ENCODE assay signal across 8 cellular contexts in genomic region chr5:1174122-1174936, GRCh38. TPM values are rescaled to one million over a fixed set of nuclear protein-coding genes. Genes with fewer than 3 reads are reported as not detected.
DNase-seq lines count a peak whose midpoint lies in the region; ATAC-seq and TF ChIP-seq lines count a peak whose summit lies in the region.

No MANE protein-coding gene starts in this region.

- no peaks in the 10 kb centered on the region for H3K9me3 ChIP-seq in BE2C
- no peaks in the 10 kb centered on the region for H3K9me3 ChIP-seq in Peyer's patch
- H3K9me3 ChIP-seq in sigmoid colon: no peaks in the 10 kb centered on the region

- H3K27ac Mint-ChIP-seq in activated naive CD8-positive, alpha-beta T cell treated with anti-CD3 and anti-CD28 coated beads, Interleukin-2, amount 50 U/mL, for 24 hours: no peak overlapping the region

- peak; percentile 48 for ATAC-seq in activated naive CD8-positive, alpha-beta T cell treated with anti-CD3 and anti-CD28 coated beads, Interleukin-2, amount 50 U/mL, for 24 hours
- ATAC-seq in left ventricle myocardium superior: peak; percentile 79
- no peak for ATAC-seq in GM19455 (IDR thresholded peaks at IDR 0.05; ENCODE audit: unreplicated experiment)
- ATAC-seq in GM18519 (IDR thresholded peaks at IDR 0.05; ENCODE audit: low FRiP score, unreplicated experiment): no peak

- H3K4me3 ChIP-seq in BE2C (ENCODE audit: low read depth, low read length): peak overlapping the region; percentile 31
- H3K4me3 ChIP-seq in HFF-Myc (replicated peaks; ENCODE audit: low read depth, low read length): no peak overlapping the region
- H3K4me3 ChIP-seq in Peyer's patch: no peak overlapping the region
- no peak overlapping the region for H3K4me3 ChIP-seq in sigmoid colon

- no peak overlapping the region for H3K4me3 Mint-ChIP-seq in activated naive CD8-positive, alpha-beta T cell treated with anti-CD3 and anti-CD28 coated beads, Interleukin-2, amount 50 U/mL, for 24 hours

- H3K36me3 ChIP-seq in BE2C (no peaks in the 10 kb centered on the region), Peyer's patch (no peaks in the 10 kb centered on the region), sigmoid colon (no peaks in the 10 kb centered on the region)

- H3K27ac ChIP-seq in Peyer's patch (no peak overlapping the region), sigmoid colon (no peak overlapping the region)

- no peak for TF ChIP-seq EP300 in sigmoid colon (IDR thresholded peaks at IDR 0.05)

- H3K4me1 ChIP-seq in BE2C: peaks cover 4% of the 10 kb centered on the region
- no peaks in the 10 kb centered on the region for H3K4me1 ChIP-seq in Peyer's patch
- H3K4me1 ChIP-seq in sigmoid colon: peaks cover 0 to 4% (median 0%) of the 10 kb centered on the region in 4 donors

- TF ChIP-seq POLR2A in Peyer's patch (IDR thresholded peaks at IDR 0.05) (no peak), sigmoid colon (IDR thresholded peaks at IDR 0.05) (no peak)

- H3K4me1 Mint-ChIP-seq in activated naive CD8-positive, alpha-beta T cell treated with anti-CD3 and anti-CD28 coated beads, Interleukin-2, amount 50 U/mL, for 24 hours: no peaks in the 10 kb centered on the region

- TF ChIP-seq CTCF in BE2C (IDR thresholded peaks at IDR 0.05; ENCODE audit: low read depth, low read length) (peak; percentile 90), HFF-Myc (IDR thresholded peaks at IDR 0.05; ENCODE audit: low read depth, low read length, missing control alignments) (peak; percentile 84), Peyer's patch (IDR thresholded peaks at IDR 0.05) (peak; percentile 36 to 86 (median 71)), sigmoid colon (IDR thresholded peaks at IDR 0.05) (peak; percentile 35 to 74 (median 67))

- H3K27me3 ChIP-seq in BE2C (no peaks in the 10 kb centered on the region), Peyer's patch (no peaks in the 10 kb centered on the region), sigmoid colon (no peaks in the 10 kb centered on the region)

- no peaks in the 10 kb centered on the region for H3K36me3 Mint-ChIP-seq in activated naive CD8-positive, alpha-beta T cell treated with anti-CD3 and anti-CD28 coated beads, Interleukin-2, amount 50 U/mL, for 24 hours (ENCODE audit: low read depth)

- no peaks in the 10 kb centered on the region for H3K9me3 Mint-ChIP-seq in activated naive CD8-positive, alpha-beta T cell treated with anti-CD3 and anti-CD28 coated beads, Interleukin-2, amount 50 U/mL, for 24 hours

- 33 to 48% methylated on average over 27 of the region's 27 CpGs for WGBS in sigmoid colon, 2 donors

- H3K27me3 Mint-ChIP-seq in activated naive CD8-positive, alpha-beta T cell treated with anti-CD3 and anti-CD28 coated beads, Interleukin-2, amount 50 U/mL, for 24 hours: no peaks in the 10 kb centered on the region

- intact Hi-C loops in left ventricle myocardium superior (cut with micrococcal nuclease): no loop called here
- intact Hi-C loops in sigmoid colon (cut with DNase I): no loop called here

- DNase-seq in BE2C (peak; percentile 84), HFF-Myc (ENCODE audit: extremely low read depth, low read depth) (peak; percentile 47), Peyer's patch (peak in 2 of 3 donors; percentile 84 to 86), left ventricle myocardium superior (peak; percentile 75), sigmoid colon (peak; percentile 78)
- DNase-seq in activated naive CD8-positive, alpha-beta T cell treated with anti-CD3 and anti-CD28 coated beads, Interleukin-2, amount 50 U/mL, for 24 hours: peak; percentile 70

RNA-seq across cellular contexts. Expression of gene SLC6A19, which starts 27.1 kb away (rescaled TPM):
- polyA plus RNA-seq in BE2C (2012; ENCODE audit: insufficient read depth, insufficient read length, low read depth): 1.3 TPM
- total RNA-seq in Peyer's patch: 100 to 1,000 TPM in 3 of 4 donors, 1 to 10 TPM in 1; 9.9 to 934 (median 516) TPM
- not detected for total RNA-seq in left ventricle myocardium superior
- not detected for total RNA-seq in sigmoid colon
- polyA plus RNA-seq in sigmoid colon: 1 to 10 TPM in 1 of 3 donors, under 1 TPM in 2; 0.80 to 6.6 (median 0.92) TPM

RNA-seq across cellular contexts. Expression of gene SLC6A18, which starts 50.9 kb away (rescaled TPM):
- not detected for polyA plus RNA-seq in BE2C (2012; ENCODE audit: insufficient read depth, insufficient read length, low read depth)
- total RNA-seq in Peyer's patch (under 1 TPM in 2 of 4 donors, not detected in 2; 0.53 to 0.95 TPM), left ventricle myocardium superior (not detected), sigmoid colon (not detected)
- under 1 TPM in 1 of 3 donors, not detected in 2; 0.07 TPM for polyA plus RNA-seq in sigmoid colon

Comparison
In these comparisons a context has a peak if more than half of its experiments do, and no peak if none do; other contexts are left out.
1. ATAC-seq: peak in activated naive CD8-positive, alpha-beta T cell treated with anti-CD3 and anti-CD28 coated beads, Interleukin-2, amount 50 U/mL, for 24 hours (single experiment) and left ventricle myocardium superior (single experiment); none in GM19455 (single experiment) and GM18519 (single experiment).
2. RNA of gene SLC6A19, which starts 27.1 kb away (total RNA-seq): 9.9 to 934 TPM in Peyer's patch; not detected in left ventricle myocardium superior (single experiment) and not detected in sigmoid colon; every median in the first group is over 10 times any median in the second.
3. Peak in every context shown above with its lines, with median percentiles within 50 percentile points of each other: DNase-seq and CTCF ChIP-seq.